17 cellular contexts compared by ENCODE assay signal in the genomic region with DNA sequence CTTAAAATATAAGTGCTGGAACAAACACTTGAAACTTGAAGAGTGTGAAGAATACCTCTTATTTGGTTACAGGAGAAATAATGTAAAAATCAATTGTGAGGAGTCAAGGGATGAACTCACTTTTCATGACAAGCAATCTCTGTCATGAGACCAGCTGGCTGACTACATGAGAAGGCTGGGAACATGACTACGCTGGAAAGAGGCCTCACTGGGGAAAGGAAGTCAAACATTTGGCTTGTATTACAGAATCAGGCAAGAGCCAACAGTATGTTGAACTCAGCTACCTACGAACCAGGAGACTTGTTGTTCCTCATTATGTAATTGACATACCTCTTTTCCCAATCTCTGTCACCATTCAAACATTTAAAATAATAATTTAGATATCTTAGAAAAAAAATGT. TPM values are rescaled to one million over a fixed set of nuclear protein-coding genes. Genes with fewer than 3 reads are reported as not detected.
A peak's percentile ranks its signal among the peaks of the same experiment; 100 is the strongest.
DNase-seq lines count a peak whose midpoint lies in the region; ATAC-seq and TF ChIP-seq lines count a peak whose summit lies in the region.
"Had no signal": no experiment of that assay in that cellular context is flagged by ENCODE, and none has a peak within 500 bp of the region (broad histone marks: within the 10 kb centered on the region; RNA-seq: fewer than 3 reads in every experiment).

No MANE protein-coding gene starts in this region.

- H3K27me3 ChIP-seq in left ventricle myocardium inferior (ENCODE audit: low read depth) (no peaks in the 10 kb centered on the region), upper lobe of right lung (no peaks in the 10 kb centered on the region)
- H3K27me3 ChIP-seq: stomach had no signal

- intact Hi-C loops in left ventricle myocardium superior (cut with micrococcal nuclease): no loop called here
- intact Hi-C loops in left ventricle myocardium inferior (cut with micrococcal nuclease): no loop called here
- intact Hi-C loops in upper lobe of right lung (cut with DNase I): no loop called here

- H3K27ac ChIP-seq in left ventricle myocardium inferior (replicated peaks): no peak overlapping the region
- H3K27ac ChIP-seq in upper lobe of right lung: no peak overlapping the region
- H3K27ac ChIP-seq: lower lobe of right lung, psoas muscle, stomach had no signal

- H3K36me3 ChIP-seq in left ventricle myocardium inferior (no peaks in the 10 kb centered on the region), upper lobe of right lung (no peaks in the 10 kb centered on the region)
- H3K36me3 ChIP-seq: lower lobe of right lung, stomach had no signal

- DNase-seq in left ventricle myocardium superior: no peak
- no peak for DNase-seq in left ventricle myocardium inferior
- DNase-seq in NCI-H345 treated with DMSO at 0.1 percent for 48 hours (lab: John Stamatoyannopoulos, UW; ENCODE audit: unreplicated experiment): peak; percentile 94
- DNase-seq in fibroblast of gingiva (ENCODE audit: low read depth): peak; percentile 20
- DNase-seq in upper lobe of right lung: no peak
- DNase-seq in stimulated activated naive CD4-positive, alpha-beta T cell treated with Interleukin-2 at 50 U/mL for 16 hours (lab: John Stamatoyannopoulos, UW): no peak
- no peak for DNase-seq in SKM-1 (lab: John Stamatoyannopoulos, UW; ENCODE audit: unreplicated experiment)
- DNase-seq: ACHN; HFFc6; lower lobe of right lung; naive thymus-derived CD8-positive, alpha-beta T cell; NK-92 treated with Interleukin-12 subunit alpha and Interleukin-12 subunit beta, amount 100 ng/mL, for 24 hours; psoas muscle; stomach had no signal

- H3K4me3 ChIP-seq in left ventricle myocardium inferior: no peak overlapping the region
- H3K4me3 ChIP-seq in upper lobe of right lung: no peak overlapping the region
- H3K4me3 ChIP-seq: lower lobe of right lung, psoas muscle, stomach had no signal

- ATAC-seq in left ventricle myocardium superior (peak; percentile 63), upper lobe of right lung (peak; percentile 55), GM21786 (IDR thresholded peaks at IDR 0.05; ENCODE audit: unreplicated experiment) (no peak)
- ATAC-seq: activated CD4-positive, CD25-positive, alpha-beta regulatory T cell treated with anti-CD3 and anti-CD28 coated beads, Interleukin-2, amount 50 U/mL, for 24 hours; esophagus mucosa; naive thymus-derived CD8-positive, alpha-beta T cell had no signal

- H3K9me3 ChIP-seq in left ventricle myocardium inferior (replicated peaks): peaks cover 5% of the 10 kb centered on the region
- no peaks in the 10 kb centered on the region for H3K9me3 ChIP-seq in upper lobe of right lung
- H3K9me3 ChIP-seq: lower lobe of right lung, psoas muscle, stomach had no signal

- TF ChIP-seq CTCF in left ventricle myocardium inferior (IDR thresholded peaks at IDR 0.05; ENCODE audit: borderline replicate concordance) (no peak), upper lobe of right lung (IDR thresholded peaks at IDR 0.05) (no peak)

- H3K4me1 ChIP-seq in left ventricle myocardium inferior: peaks cover 3% of the 10 kb centered on the region
- no peaks in the 10 kb centered on the region for H3K4me1 ChIP-seq in upper lobe of right lung
- H3K4me1 ChIP-seq: lower lobe of right lung, psoas muscle, stomach had no signal

RNA-seq across cellular contexts. Expression of a gene that starts 14.4 kb away (rescaled TPM):
- total RNA-seq in left ventricle myocardium superior (not detected), left ventricle myocardium inferior (not detected), upper lobe of right lung (0.93 TPM)
- total RNA-seq: esophagus mucosa, HFFc6, psoas muscle had no signal

RNA-seq across cellular contexts. Expression of a gene that starts 14.5 kb away (rescaled TPM):
- total RNA-seq in left ventricle myocardium superior (17.7 TPM), left ventricle myocardium inferior (22.9 TPM), upper lobe of right lung (14.1 TPM)

Comparison
In these comparisons a context has a peak if more than half of its experiments do, and no peak if none do; other contexts are left out.
1. DNase-seq: peak in NCI-H345 treated with DMSO at 0.1 percent for 48 hours (single experiment) and fibroblast of gingiva (single experiment); none in left ventricle myocardium superior (single experiment), left ventricle myocardium inferior (single experiment), upper lobe of right lung (single experiment), stimulated activated naive CD4-positive, alpha-beta T cell treated with Interleukin-2 at 50 U/mL for 16 hours (single experiment) and SKM-1 (single experiment).